10 cellular contexts compared by ENCODE assay signal in the genomic region with DNA sequence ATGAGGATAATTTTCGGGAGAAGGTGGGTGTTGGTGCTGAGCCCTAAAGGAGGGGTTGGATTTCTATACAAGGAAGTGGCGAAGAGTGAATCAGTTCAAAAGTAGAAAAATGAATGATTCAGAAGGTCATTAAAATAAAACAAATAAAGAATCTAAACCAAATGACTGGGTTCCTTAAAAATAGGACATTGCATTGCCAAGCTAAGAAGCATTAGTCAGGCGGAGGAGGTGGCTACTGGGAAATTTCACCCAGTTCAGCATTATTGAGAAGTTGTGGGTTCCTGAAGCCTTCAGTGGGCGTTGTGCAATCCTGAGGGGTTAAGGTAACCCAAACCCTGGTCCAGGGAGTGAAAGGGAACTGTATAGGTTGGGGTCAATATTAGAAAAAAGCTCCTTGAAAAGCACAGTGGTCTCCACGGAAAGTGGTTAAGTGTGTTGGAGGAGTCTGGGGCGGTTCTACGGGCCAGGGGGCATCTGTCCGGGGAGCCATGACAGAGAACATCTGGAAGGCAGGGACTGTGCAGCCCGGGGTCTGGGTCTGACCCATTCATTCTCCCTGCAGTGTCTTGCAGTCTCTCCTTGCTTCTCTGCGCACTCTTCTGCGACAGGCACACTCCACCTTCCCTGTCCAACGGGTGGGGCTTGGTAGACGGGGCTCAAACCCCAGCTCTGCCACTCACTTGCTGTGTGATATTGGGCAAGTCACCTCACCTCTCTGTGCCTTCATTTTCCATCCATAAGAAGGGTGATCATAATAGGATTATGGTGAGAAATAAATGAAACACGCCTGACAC. TPM values are rescaled to one million over a fixed set of nuclear protein-coding genes. Genes with fewer than 3 reads are reported as not detected.
A peak's percentile ranks its signal among the peaks of the same experiment; 100 is the strongest.
DNase-seq lines count a peak whose midpoint lies in the region; ATAC-seq and TF ChIP-seq lines count a peak whose summit lies in the region.
"Had no signal": no experiment of that assay in that cellular context is flagged by ENCODE, and none has a peak within 500 bp of the region (broad histone marks: within the 10 kb centered on the region; RNA-seq: fewer than 3 reads in every experiment).

No MANE protein-coding gene starts in this region.

- no peak overlapping the region for H3K4me3 Mint-ChIP-seq in effector memory CD8-positive, alpha-beta T cell
- H3K4me3 Mint-ChIP-seq in osteocyte (ENCODE audit: unreplicated experiment) = no peak overlapping the region

- peak overlapping the region in 1 of 2 donors; percentile 11 for H3K27ac Mint-ChIP-seq in effector memory CD8-positive, alpha-beta T cell
- H3K27ac Mint-ChIP-seq in osteocyte (ENCODE audit: unreplicated experiment) = peak overlapping the region; percentile 91

- no peaks in the 10 kb centered on the region for H3K27me3 Mint-ChIP-seq in effector memory CD8-positive, alpha-beta T cell
- no peaks in the 10 kb centered on the region for H3K27me3 Mint-ChIP-seq in osteocyte (ENCODE audit: unreplicated experiment)

- H3K4me1 Mint-ChIP-seq in effector memory CD8-positive, alpha-beta T cell (ENCODE audit: low read depth in 2 of 2) = peaks cover 0 to 8% of the 10 kb centered on the region in 2 donors
- peaks cover 74% of the 10 kb centered on the region for H3K4me1 Mint-ChIP-seq in osteocyte (ENCODE audit: unreplicated experiment)

- peak; percentile 42 for ATAC-seq in effector memory CD8-positive, alpha-beta T cell (replicated peaks)

- TF ChIP-seq CTCF in osteocyte (IDR thresholded peaks at IDR 0.05) = no peak

- H3K9me3 Mint-ChIP-seq in effector memory CD8-positive, alpha-beta T cell = no peaks in the 10 kb centered on the region
- no peaks in the 10 kb centered on the region for H3K9me3 Mint-ChIP-seq in osteocyte (ENCODE audit: unreplicated experiment)

- H3K36me3 Mint-ChIP-seq in effector memory CD8-positive, alpha-beta T cell (ENCODE audit: insufficient read depth) = no peaks in the 10 kb centered on the region
- no peaks in the 10 kb centered on the region for H3K36me3 Mint-ChIP-seq in osteocyte (ENCODE audit: unreplicated experiment)

- DNase-seq in Ammon's horn (ENCODE audit: low spot score) = peak; percentile 56
- peak; percentile 86 to 96 for DNase-seq in NOMO-1 (lab: John Stamatoyannopoulos, UW; ENCODE audit: unreplicated experiment in 2 of 2)
- no peak for DNase-seq in effector memory CD8-positive, alpha-beta T cell
- DNase-seq in osteocyte (ENCODE audit: extremely low spot score, unreplicated experiment) = no peak
- no peak for DNase-seq in midbrain (lab: John Stamatoyannopoulos, UW)
- DNase-seq in stimulated activated CD4-positive, alpha-beta T cell treated with anti-CD3 and anti-CD28 coated beads, Interleukin-4, amount 100 ng/mL, for 4 hours = no peak
- DNase-seq in NCI-H526 treated with DMSO at 0.1 percent for 48 hours (lab: John Stamatoyannopoulos, UW) = no peak
- no peak for DNase-seq in GDM1 (lab: John Stamatoyannopoulos, UW)
- DNase-seq: activated CD8-positive, alpha-beta memory T cell treated with anti-CD3 and anti-CD28 coated beads, Interleukin-2, amount 50 U/mL, for 4 hours; mesendoderm had no signal

RNA-seq across cellular contexts. Expression of a gene that starts 27.6 kb away (rescaled TPM):
- 201 and 250 TPM in 2 replicates for total RNA-seq in osteocyte

RNA-seq across cellular contexts. Expression of a gene that starts 35.4 kb away (rescaled TPM):
- total RNA-seq in osteocyte = 174 and 175 TPM in 2 replicates

Comparison
In these comparisons a context has a peak if more than half of its experiments do, and no peak if none do; other contexts are left out.
1. DNase-seq: peak in Ammon's horn (single experiment) and NOMO-1 (2 of 2); none in effector memory CD8-positive, alpha-beta T cell (0 of 3), osteocyte (single experiment), midbrain (single experiment), stimulated activated CD4-positive, alpha-beta T cell treated with anti-CD3 and anti-CD28 coated beads, Interleukin-4, amount 100 ng/mL, for 4 hours (0 of 2), NCI-H526 treated with DMSO at 0.1 percent for 48 hours (single experiment) and GDM1 (single experiment).